In genomic region chr16:50884066-50884860, GRCh38 we compare ENCODE assay signal across 1 cellular context.
TF ChIP-seq lines count a peak whose summit lies in the region.

No MANE protein-coding gene starts in this region.

TF ChIP-seq in GM23338, 12 proteins besides CTCF, POLR2A, EP300 and RAD21 (continued from another document):
- TF ChIP-seq ZNF462 (CRISPR knock-in tag; IDR thresholded peaks at IDR 0.05) (no peak), NANOG (IDR thresholded peaks at IDR 0.05; ENCODE audit: borderline replicate concordance) (no peak), REST (IDR thresholded peaks at IDR 0.05; ENCODE audit: unreplicated experiment) (no peak)
TF ChIP-seq in GM23338: peak in this region for 0.
